Comparison of ENCODE assay signal across 9 cellular contexts in the genomic region with DNA sequence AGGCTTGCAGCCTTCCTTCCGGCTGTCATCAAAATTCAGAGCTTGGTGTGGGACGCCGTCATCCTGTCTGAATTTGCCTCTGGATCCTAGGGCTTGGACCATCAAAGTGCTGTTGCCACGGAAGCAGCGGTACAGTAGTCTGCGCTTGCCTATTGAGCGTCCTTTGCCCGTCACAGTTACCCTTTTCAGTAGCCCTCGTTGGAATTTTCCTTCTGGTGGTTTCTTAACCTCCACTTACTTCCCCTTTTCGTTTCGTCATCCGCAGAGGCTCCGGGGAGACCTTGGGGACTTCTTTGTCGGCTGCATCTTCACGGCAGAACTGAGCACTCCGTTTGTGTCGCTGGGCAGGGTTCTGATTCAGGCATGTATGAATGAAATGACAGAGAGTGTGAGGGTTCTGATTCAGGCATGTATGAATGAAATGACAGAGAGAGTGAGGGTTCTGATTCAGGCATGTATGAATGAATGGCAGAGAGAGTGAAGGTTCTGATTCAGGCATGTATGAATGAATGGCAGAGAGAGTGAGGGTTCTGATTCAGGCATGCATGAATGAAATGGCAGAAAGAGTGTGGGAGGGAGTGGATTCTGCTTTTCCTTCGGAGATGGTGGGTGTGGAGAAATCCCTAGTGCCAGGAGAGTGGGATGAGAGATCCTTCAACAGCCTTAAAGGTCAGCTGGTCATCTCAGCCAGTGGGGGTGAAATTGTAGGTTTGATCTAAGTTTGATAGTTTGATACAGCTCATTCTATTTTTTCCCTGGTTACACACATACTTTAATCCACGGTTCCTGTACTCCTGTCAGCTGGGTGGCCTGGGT. TPM values are rescaled to one million over a fixed set of nuclear protein-coding genes. Genes with fewer than 3 reads are reported as not detected.
DNase-seq lines count a peak whose midpoint lies in the region; ATAC-seq lines count a peak whose summit lies in the region.
"Had no signal": no experiment of that assay in that cellular context is flagged by ENCODE, and none has a peak within 500 bp of the region (broad histone marks: within the 10 kb centered on the region; RNA-seq: fewer than 3 reads in every experiment).

No MANE protein-coding gene starts in this region.

- H3K27me3 Mint-ChIP-seq in T-helper 2 cell treated with Interferon-gamma antibody and Interleukin-4, amounts not matched to agents 5 μg/mL and 100 μg/mL, for 36 hours (ENCODE audit: low read depth): no peaks in the 10 kb centered on the region
- H3K27me3 Mint-ChIP-seq in naive thymus-derived CD4-positive, alpha-beta T cell: no peaks in the 10 kb centered on the region

- intact Hi-C loops in naive thymus-derived CD4-positive, alpha-beta T cell (cut with micrococcal nuclease): no loop called here

- CTCF ChIA-PET in naive thymus-derived CD4-positive, alpha-beta T cell (lab: Charles Lee): no interaction called here

- POLR2A ChIA-PET in naive thymus-derived CD4-positive, alpha-beta T cell (lab: Charles Lee): interaction anchor here (0.5 to 1.3 kb wide), 2 partner anchors 12 to 259 kb away, joined by 3 to 4 read pairs; no protein-coding TSS in a partner anchor

- H3K36me3 ChIP-seq in naive thymus-derived CD4-positive, alpha-beta T cell (ENCODE audit: control insufficient read depth in 2 of 3, insufficient read depth in 3 of 3, low read length in 3 of 3): peaks cover 0 to 31% (median 0%) of the 10 kb centered on the region in 3 experiments

- DNase-seq in T-helper 2 cell treated with Interferon-gamma antibody and Interleukin-4, amounts not matched to agents 5 μg/mL and 100 μg/mL, for 36 hours (ENCODE audit: low spot score): peak; percentile 53
- DNase-seq in naive thymus-derived CD4-positive, alpha-beta T cell: peak in 5 of 9 donors; percentile 8 to 52 (median 24)
- DNase-seq in NCI-H526 treated with DMSO at 0.1 percent for 48 hours (lab: John Stamatoyannopoulos, UW): no peak
- no peak for DNase-seq in iPS-NIHi11 (ENCODE audit: low spot score)
- DNase-seq in NCI-H748 (lab: John Stamatoyannopoulos, UW; ENCODE audit: unreplicated experiment): no peak
- DNase-seq in kidney tubule cell (ENCODE audit: low spot score): no peak

- peaks cover 52% of the 10 kb centered on the region for H3K36me3 Mint-ChIP-seq in T-helper 2 cell treated with Interferon-gamma antibody and Interleukin-4, amounts not matched to agents 5 μg/mL and 100 μg/mL, for 36 hours (ENCODE audit: low read depth)
- H3K36me3 Mint-ChIP-seq in naive thymus-derived CD4-positive, alpha-beta T cell: peaks cover 0 to 37% (median 4%) of the 10 kb centered on the region in 5 donors

- peak overlapping the region; percentile 56 for H3K27ac Mint-ChIP-seq in T-helper 2 cell treated with Interferon-gamma antibody and Interleukin-4, amounts not matched to agents 5 μg/mL and 100 μg/mL, for 36 hours
- peak overlapping the region in 7 of 9 donors; percentile 24 to 90 (median 73) for H3K27ac Mint-ChIP-seq in naive thymus-derived CD4-positive, alpha-beta T cell
- H3K27ac Mint-ChIP-seq: nephron had no signal

- no peaks in the 10 kb centered on the region for H3K9me3 ChIP-seq in naive thymus-derived CD4-positive, alpha-beta T cell (ENCODE audit: control insufficient read depth in 2 of 3, low read length in 3 of 3)

- peaks cover 10% of the 10 kb centered on the region for H3K4me1 Mint-ChIP-seq in T-helper 2 cell treated with Interferon-gamma antibody and Interleukin-4, amounts not matched to agents 5 μg/mL and 100 μg/mL, for 36 hours (ENCODE audit: low read depth)
- peaks cover 4 to 19% (median 8%) of the 10 kb centered on the region in 7 donors for H3K4me1 Mint-ChIP-seq in naive thymus-derived CD4-positive, alpha-beta T cell
- H3K4me1 Mint-ChIP-seq: nephron had no signal

- H3K4me1 ChIP-seq in naive thymus-derived CD4-positive, alpha-beta T cell (ENCODE audit: control insufficient read depth in 2 of 2, insufficient read depth in 2 of 2, low read length in 2 of 2): no peaks in the 10 kb centered on the region

- H3K4me3 ChIP-seq in naive thymus-derived CD4-positive, alpha-beta T cell (ENCODE audit: low read length): no peak overlapping the region

- H3K27me3 ChIP-seq in naive thymus-derived CD4-positive, alpha-beta T cell (ENCODE audit: control insufficient read depth in 2 of 2, insufficient read depth in 2 of 2, low read length in 2 of 2): no peaks in the 10 kb centered on the region

- H3K27ac ChIP-seq in naive thymus-derived CD4-positive, alpha-beta T cell (ENCODE audit: low read depth, low read length): no peak overlapping the region

- H3K4me3 Mint-ChIP-seq in T-helper 2 cell treated with Interferon-gamma antibody and Interleukin-4, amounts not matched to agents 5 μg/mL and 100 μg/mL, for 36 hours: peak overlapping the region; percentile 22
- peak overlapping the region; percentile 12 to 63 (median 46) for H3K4me3 Mint-ChIP-seq in naive thymus-derived CD4-positive, alpha-beta T cell
- H3K4me3 Mint-ChIP-seq: nephron had no signal

- H3K9me3 Mint-ChIP-seq in T-helper 2 cell treated with Interferon-gamma antibody and Interleukin-4, amounts not matched to agents 5 μg/mL and 100 μg/mL, for 36 hours: no peaks in the 10 kb centered on the region
- H3K9me3 Mint-ChIP-seq in naive thymus-derived CD4-positive, alpha-beta T cell: no peaks in the 10 kb centered on the region
- H3K9me3 Mint-ChIP-seq: nephron had no signal

- peak; percentile 67 for ATAC-seq in GM19025 (IDR thresholded peaks at IDR 0.05; ENCODE audit: low read depth, unreplicated experiment)
- peak; percentile 75 for ATAC-seq in HG02973 (IDR thresholded peaks at IDR 0.05; ENCODE audit: unreplicated experiment)
- peak; percentile 87 for ATAC-seq in naive thymus-derived CD4-positive, alpha-beta T cell

RNA-seq across cellular contexts. Expression of a gene that starts 8.1 kb away (rescaled TPM):
- total RNA-seq in naive thymus-derived CD4-positive, alpha-beta T cell: 10 to 100 TPM in 1 of 5 experiments, 1 to 10 TPM in 2, under 1 TPM in 2; 0.54 to 21.5 (median 1.2) TPM
- under 1 TPM in 1 of 2 donors, not detected in 1; 0.36 TPM for polyA plus RNA-seq in naive thymus-derived CD4-positive, alpha-beta T cell

RNA-seq across cellular contexts. Expression of a gene that starts 11.6 kb away (rescaled TPM):
- total RNA-seq in naive thymus-derived CD4-positive, alpha-beta T cell: 10 to 100 TPM; 15.5 to 35.0 (median 28.9) TPM
- 10 to 100 TPM; 24.4 to 49.3 TPM for polyA plus RNA-seq in naive thymus-derived CD4-positive, alpha-beta T cell

RNA-seq across cellular contexts. Expression of a gene that starts 25.8 kb away (rescaled TPM):
- 10 to 100 TPM; 78.9 to 98.8 (median 81.2) TPM for total RNA-seq in naive thymus-derived CD4-positive, alpha-beta T cell
- 10 to 100 TPM; 10.2 to 12.1 TPM for polyA plus RNA-seq in naive thymus-derived CD4-positive, alpha-beta T cell

RNA-seq across cellular contexts. Expression of a gene that starts 41.6 kb away (rescaled TPM):
- 10 to 100 TPM; 60.1 to 79.0 (median 77.6) TPM for total RNA-seq in naive thymus-derived CD4-positive, alpha-beta T cell
- 100 to 1,000 TPM in 1 of 2 donors, 10 to 100 TPM in 1; 94.2 to 102 TPM for polyA plus RNA-seq in naive thymus-derived CD4-positive, alpha-beta T cell

RNA-seq across cellular contexts. Expression of a gene that starts 41.7 kb away (rescaled TPM):
- 10 to 100 TPM; 19.3 to 47.1 (median 25.9) TPM for total RNA-seq in naive thymus-derived CD4-positive, alpha-beta T cell
- 10 to 100 TPM; 24.4 to 32.5 TPM for polyA plus RNA-seq in naive thymus-derived CD4-positive, alpha-beta T cell

Comparison
In these comparisons a context has a peak if more than half of its experiments do, and no peak if none do; other contexts are left out.
1. DNase-seq: peak in T-helper 2 cell treated with Interferon-gamma antibody and Interleukin-4, amounts not matched to agents 5 μg/mL and 100 μg/mL, for 36 hours (single experiment) and naive thymus-derived CD4-positive, alpha-beta T cell (5 of 9); none in NCI-H526 treated with DMSO at 0.1 percent for 48 hours (single experiment), iPS-NIHi11 (single experiment), NCI-H748 (single experiment) and kidney tubule cell (single experiment).
2. Peak in every context shown above with its lines, with median percentiles within 50 percentile points of each other: ATAC-seq.